10 cellular contexts compared by ENCODE assay signal in the genomic region with DNA sequence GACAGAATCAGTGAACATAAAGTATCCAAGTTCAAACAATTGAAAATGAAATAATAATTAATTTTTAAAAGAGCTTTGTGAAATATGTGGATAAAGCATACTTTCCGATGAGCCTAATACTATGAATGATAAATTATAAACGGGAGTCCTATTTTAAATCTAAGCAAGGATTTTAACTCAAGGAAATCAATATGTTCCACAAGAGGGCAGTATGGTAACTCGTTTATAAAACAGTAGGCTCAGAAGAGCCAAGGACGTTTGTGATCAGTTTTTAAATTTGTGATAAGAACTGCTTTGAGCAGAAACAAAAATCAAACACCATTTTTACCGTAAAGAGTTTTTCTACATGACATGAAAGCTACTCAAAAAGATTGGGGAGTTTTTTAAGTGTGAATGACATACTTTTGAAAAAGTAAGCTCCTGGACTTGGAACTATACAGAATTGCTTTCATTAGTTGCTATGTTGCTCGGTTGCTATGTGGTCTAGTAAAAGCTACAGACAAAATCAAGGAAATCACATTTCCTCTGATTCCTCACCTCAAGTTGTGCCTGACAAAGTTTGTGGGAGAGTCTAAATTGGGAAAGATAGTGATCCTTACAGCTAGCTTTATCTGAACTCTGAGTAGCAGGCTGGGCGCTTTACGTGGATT. TPM values are rescaled to one million over a fixed set of nuclear protein-coding genes. Genes with fewer than 3 reads are reported as not detected.
A peak's percentile ranks its signal among the peaks of the same experiment; 100 is the strongest.
DNase-seq lines count a peak whose midpoint lies in the region; ATAC-seq and TF ChIP-seq lines count a peak whose summit lies in the region.
"Had no signal": no experiment of that assay in that cellular context is flagged by ENCODE, and none has a peak within 500 bp of the region (broad histone marks: within the 10 kb centered on the region; RNA-seq: fewer than 3 reads in every experiment).

No MANE protein-coding gene starts in this region.

- H3K36me3 ChIP-seq in colonic mucosa = no peaks in the 10 kb centered on the region

- DNase-seq in A172 (ENCODE audit: low spot score) = peak; percentile 31
- DNase-seq in GM12864 (ENCODE audit: low read depth) = no peak
- DNase-seq in NCI-H526 (lab: John Stamatoyannopoulos, UW) = peak; percentile 1 to 57
- DNase-seq in colonic mucosa = no peak
- DNase-seq in memory B cell (ENCODE audit: low spot score in 2 of 2) = peak in 1 of 2 donors; percentile 26
- no peak for DNase-seq in activated T-helper 1 cell treated with anti-CD3 and anti-CD28 coated beads, Interleukin-12 subunit alpha, Interleukin-12 subunit beta, Interleukin-2, Interleukin-4 antibody, amounts not matched to agents 30 ng/mL and 10 ng/mL and 1 ng/mL, durations not matched to agents 14 hours and 24 hours and 36 hours (ENCODE audit: low spot score)
- no peak for DNase-seq in lower leg skin (ENCODE audit: low spot score in 2 of 2)

- H3K9me3 Mint-ChIP-seq in memory B cell = no peaks in the 10 kb centered on the region
- no peaks in the 10 kb centered on the region for H3K9me3 Mint-ChIP-seq in activated T-helper 1 cell treated with anti-CD3 and anti-CD28 coated beads, Interleukin-12 subunit alpha, Interleukin-12 subunit beta, Interleukin-2, Interleukin-4 antibody, amounts not matched to agents 30 ng/mL and 10 ng/mL and 1 ng/mL, durations not matched to agents 14 hours and 24 hours and 36 hours
- H3K9me3 Mint-ChIP-seq: central memory CD8-positive, alpha-beta T cell had no signal

- H3K27me3 ChIP-seq in colonic mucosa = peaks cover 6% of the 10 kb centered on the region

- H3K27ac ChIP-seq in colonic mucosa = no peak overlapping the region

- H3K4me1 Mint-ChIP-seq in memory B cell = no peaks in the 10 kb centered on the region
- peaks cover 13% of the 10 kb centered on the region for H3K4me1 Mint-ChIP-seq in activated T-helper 1 cell treated with anti-CD3 and anti-CD28 coated beads, Interleukin-12 subunit alpha, Interleukin-12 subunit beta, Interleukin-2, Interleukin-4 antibody, amounts not matched to agents 30 ng/mL and 10 ng/mL and 1 ng/mL, durations not matched to agents 14 hours and 24 hours and 36 hours (ENCODE audit: low read depth)
- H3K4me1 Mint-ChIP-seq: central memory CD8-positive, alpha-beta T cell had no signal

- ATAC-seq in memory B cell (ENCODE audit: low read depth) = peak; percentile 46
- ATAC-seq in GM18519 (IDR thresholded peaks at IDR 0.05; ENCODE audit: low FRiP score, unreplicated experiment) = no peak

- H3K9me3 ChIP-seq in colonic mucosa = no peaks in the 10 kb centered on the region

- H3K4me3 Mint-ChIP-seq in memory B cell = no peak overlapping the region
- no peak overlapping the region for H3K4me3 Mint-ChIP-seq in activated T-helper 1 cell treated with anti-CD3 and anti-CD28 coated beads, Interleukin-12 subunit alpha, Interleukin-12 subunit beta, Interleukin-2, Interleukin-4 antibody, amounts not matched to agents 30 ng/mL and 10 ng/mL and 1 ng/mL, durations not matched to agents 14 hours and 24 hours and 36 hours
- H3K4me3 Mint-ChIP-seq: central memory CD8-positive, alpha-beta T cell had no signal

- no peak overlapping the region for H3K9ac ChIP-seq in colonic mucosa (ENCODE audit: low read depth in 2 of 2, low read length in 2 of 2)

- intact Hi-C loops in colonic mucosa (cut with DNase I) (no loop called here), lower leg skin (cut with DNase I; ENCODE audit: low total_unique reads) (loop anchor here (5.0 kb wide), 1 partner anchor 159 kb away; no protein-coding TSS in a partner anchor)
- intact Hi-C loops in activated T-helper 1 cell treated with anti-CD3 and anti-CD28 coated beads, Interleukin-12 subunit alpha, Interleukin-12 subunit beta, Interleukin-2, Interleukin-4 antibody, amounts not matched to agents 30 ng/mL and 10 ng/mL and 1 ng/mL, durations not matched to agents 14 hours and 24 hours and 36 hours (cut with micrococcal nuclease) = loop anchor here (1.0 to 5.0 kb wide), 7 partner anchors 49 to 1256 kb away; a partner anchor contains a TSS

- no peak overlapping the region for H3K27ac Mint-ChIP-seq in memory B cell
- H3K27ac Mint-ChIP-seq in activated T-helper 1 cell treated with anti-CD3 and anti-CD28 coated beads, Interleukin-12 subunit alpha, Interleukin-12 subunit beta, Interleukin-2, Interleukin-4 antibody, amounts not matched to agents 30 ng/mL and 10 ng/mL and 1 ng/mL, durations not matched to agents 14 hours and 24 hours and 36 hours = no peak overlapping the region

- TF ChIP-seq CTCF in GM12864 (IDR thresholded peaks at IDR 0.05; ENCODE audit: low read depth, low read length, missing control alignments) (peak; percentile 41), colonic mucosa (IDR thresholded peaks at IDR 0.05) (peak; percentile 33), lower leg skin (IDR thresholded peaks at IDR 0.05) (no peak)

- H3K36me3 Mint-ChIP-seq in memory B cell = no peaks in the 10 kb centered on the region
- H3K36me3 Mint-ChIP-seq in activated T-helper 1 cell treated with anti-CD3 and anti-CD28 coated beads, Interleukin-12 subunit alpha, Interleukin-12 subunit beta, Interleukin-2, Interleukin-4 antibody, amounts not matched to agents 30 ng/mL and 10 ng/mL and 1 ng/mL, durations not matched to agents 14 hours and 24 hours and 36 hours (ENCODE audit: low read depth) = no peaks in the 10 kb centered on the region

- no peaks in the 10 kb centered on the region for H3K4me1 ChIP-seq in colonic mucosa

- H3K4me3 ChIP-seq in GM12864 (ENCODE audit: low read depth, low read length) (no peak overlapping the region), colonic mucosa (no peak overlapping the region), lower leg skin (ENCODE audit: low read depth, poor library complexity, severe bottlenecking) (no peak overlapping the region)

- H3K27me3 Mint-ChIP-seq in memory B cell = peaks cover 13% of the 10 kb centered on the region
- peaks cover 46% of the 10 kb centered on the region for H3K27me3 Mint-ChIP-seq in activated T-helper 1 cell treated with anti-CD3 and anti-CD28 coated beads, Interleukin-12 subunit alpha, Interleukin-12 subunit beta, Interleukin-2, Interleukin-4 antibody, amounts not matched to agents 30 ng/mL and 10 ng/mL and 1 ng/mL, durations not matched to agents 14 hours and 24 hours and 36 hours (ENCODE audit: insufficient read depth)

- TF ChIP-seq POLR2A in lower leg skin (IDR thresholded peaks at IDR 0.05) = no peak

- WGBS in lower leg skin, 2 donors = 23 to 25% methylated on average over 8 of the region's 8 CpGs

RNA-seq across cellular contexts. Expression of a gene that starts 11.8 kb away (rescaled TPM):
- not detected in 2 replicates for total RNA-seq in A172 (2014; rRNA removed; shearing (Covaris generic))
- total RNA-seq in colonic mucosa (not detected), lower leg skin (not detected)
- total RNA-seq in activated T-helper 1 cell treated with anti-CD3 and anti-CD28 coated beads, Interleukin-12 subunit alpha, Interleukin-12 subunit beta, Interleukin-2, Interleukin-4 antibody, amounts not matched to agents 30 ng/mL and 10 ng/mL and 1 ng/mL, durations not matched to agents 14 hours and 24 hours and 36 hours = not detected in 2 replicates
- total RNA-seq: subcutaneous adipose tissue had no signal

Comparison
In these comparisons a context has a peak if more than half of its experiments do, and no peak if none do; other contexts are left out.
1. DNase-seq: peak in A172 (single experiment) and NCI-H526 (2 of 2); none in GM12864 (single experiment), colonic mucosa (single experiment), activated T-helper 1 cell treated with anti-CD3 and anti-CD28 coated beads, Interleukin-12 subunit alpha, Interleukin-12 subunit beta, Interleukin-2, Interleukin-4 antibody, amounts not matched to agents 30 ng/mL and 10 ng/mL and 1 ng/mL, durations not matched to agents 14 hours and 24 hours and 36 hours (single experiment) and lower leg skin (0 of 2).
2. CTCF ChIP-seq: peak in GM12864 (single experiment) and colonic mucosa (single experiment); none in lower leg skin (0 of 3).